ENCODE assay signal across 8 cellular contexts in the genomic region with DNA sequence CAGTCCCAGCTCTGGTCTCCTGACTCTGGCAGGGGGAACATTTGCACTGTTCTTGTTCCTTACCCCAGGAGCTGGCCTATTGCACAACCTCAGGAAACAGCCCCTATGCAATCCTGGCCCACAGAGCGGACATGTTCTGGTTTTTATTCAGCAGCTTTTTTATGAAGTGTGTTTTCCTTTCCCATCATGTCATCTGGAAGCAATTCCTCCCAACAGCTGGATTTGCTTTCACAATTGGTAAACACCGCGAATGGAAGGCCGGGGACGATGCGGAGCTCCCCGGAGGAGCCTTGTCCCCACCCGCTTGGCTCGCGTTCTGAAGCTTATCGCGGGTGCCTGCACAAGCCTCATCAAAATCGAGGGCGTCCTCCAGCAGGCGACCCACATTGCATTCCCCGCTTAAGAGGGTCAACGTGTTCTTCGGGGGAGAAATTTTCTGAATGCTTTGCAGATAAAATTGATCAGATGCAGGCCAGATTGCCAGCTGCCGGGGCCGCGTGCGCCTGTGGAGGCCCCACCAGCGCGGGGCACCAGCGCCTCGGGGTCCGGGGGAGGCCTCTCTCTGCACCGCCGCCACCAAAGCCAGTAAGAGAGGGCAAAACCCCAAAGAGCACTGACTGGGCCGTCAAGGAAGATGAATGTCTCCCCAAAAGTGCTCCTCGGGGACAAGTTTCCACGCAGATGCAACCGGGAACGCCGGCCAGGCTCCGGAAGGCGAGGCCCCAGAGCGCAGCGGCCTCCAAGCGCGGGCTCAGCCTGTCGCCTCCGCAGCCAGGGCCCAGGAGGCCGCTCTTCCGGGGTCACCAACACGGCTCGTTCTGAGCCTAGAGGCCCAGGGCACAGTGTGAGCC.
DNase-seq lines count a peak whose midpoint lies in the region; ATAC-seq and TF ChIP-seq lines count a peak whose summit lies in the region.

No MANE protein-coding gene starts in this region.

- peaks cover 50% of the 10 kb centered on the region for H3K4me1 ChIP-seq in mesodermal cell (ENCODE audit: control insufficient read depth, insufficient read depth, low read length, poor library complexity, severe bottlenecking)
- H3K4me1 ChIP-seq in upper lobe of right lung, result peaks cover 19% of the 10 kb centered on the region

- H3K36me3 ChIP-seq in mesodermal cell (ENCODE audit: control insufficient read depth, insufficient read depth, low read length) (no peaks in the 10 kb centered on the region), upper lobe of right lung (no peaks in the 10 kb centered on the region)

- no peak overlapping the region for H3K4me3 ChIP-seq in mesodermal cell (ENCODE audit: extremely low read depth, insufficient read depth, low read length, poor library complexity, severe bottlenecking)
- no peak overlapping the region for H3K4me3 ChIP-seq in upper lobe of right lung

- intact Hi-C loops in upper lobe of right lung (cut with DNase I), result no loop called here

- no peak for TF ChIP-seq CTCF in upper lobe of right lung (IDR thresholded peaks at IDR 0.05)

- peak; percentile 78 for ATAC-seq in upper lobe of right lung
- no peak for ATAC-seq in HG03439 (IDR thresholded peaks at IDR 0.05; ENCODE audit: unreplicated experiment)
- ATAC-seq in HG02798 (IDR thresholded peaks at IDR 0.05; ENCODE audit: poor library complexity, unreplicated experiment), result no peak

- no peaks in the 10 kb centered on the region for H3K27me3 ChIP-seq in upper lobe of right lung

- H3K27ac ChIP-seq in mesodermal cell (ENCODE audit: low read depth, low read length, severe bottlenecking) (peak overlapping the region; percentile 95), upper lobe of right lung (peak overlapping the region; percentile 83)

- H3K9me3 ChIP-seq in mesodermal cell (ENCODE audit: control insufficient read depth, low read length) (no peaks in the 10 kb centered on the region), upper lobe of right lung (no peaks in the 10 kb centered on the region)

- DNase-seq in NCI-H2171 (lab: John Stamatoyannopoulos, UW) (peak; percentile 5), dedifferentiated amniotic fluid mesenchymal stem cell (ENCODE audit: extremely low spot score) (peak; percentile 95), upper lobe of right lung (peak; percentile 71), DMS53 (lab: John Stamatoyannopoulos, UW) (no peak), NCI-H2227 treated with DMSO at 0.1 percent for 48 hours (lab: John Stamatoyannopoulos, UW) (no peak)

- WGBS in mesodermal cell (ENCODE audit: insufficient coverage in 2 of 2), 2 experiments, result 95% methylated on average over 45 to 46 of the region's 47 CpGs

Comparison
In these comparisons a context has a peak if more than half of its experiments do, and no peak if none do; other contexts are left out.
1. DNase-seq: peak in NCI-H2171 (single experiment), dedifferentiated amniotic fluid mesenchymal stem cell (single experiment) and upper lobe of right lung (single experiment); none in DMS53 (single experiment) and NCI-H2227 treated with DMSO at 0.1 percent for 48 hours (single experiment).